9 cellular contexts compared by ENCODE assay signal in the genomic region with DNA sequence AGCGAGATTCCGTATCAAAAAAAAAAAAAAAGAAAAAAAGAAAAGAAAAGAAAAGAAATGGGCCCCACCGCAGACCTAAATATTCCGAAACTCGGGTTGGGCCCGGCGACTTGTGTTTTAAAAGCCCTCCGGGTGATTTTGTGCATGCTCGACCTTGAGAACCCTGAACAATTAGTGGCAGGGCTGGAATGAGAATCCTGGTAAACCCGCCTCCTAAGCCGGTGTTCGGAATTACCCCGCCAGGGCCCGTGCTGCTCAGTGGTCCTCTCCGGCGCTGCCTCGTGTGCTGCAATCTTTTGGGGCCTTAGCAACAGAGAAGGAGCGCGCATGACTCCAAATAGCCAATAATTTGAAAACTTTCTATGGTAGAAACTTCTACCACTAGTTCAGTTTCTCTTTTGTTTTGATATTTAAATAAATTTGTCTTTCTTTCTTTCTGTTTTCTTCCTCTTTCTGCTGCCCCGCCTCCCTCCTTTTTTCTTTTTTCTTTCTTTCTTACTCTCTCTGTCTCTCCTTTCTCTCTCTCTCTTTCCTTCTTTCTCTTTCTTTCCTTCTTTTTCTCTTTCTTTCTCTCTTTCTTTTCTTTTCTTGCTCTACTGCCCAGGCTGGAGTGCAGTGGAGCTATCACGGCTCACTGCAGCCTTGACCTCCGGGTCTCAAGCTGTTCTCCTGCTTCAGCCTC. TPM values are rescaled to one million over a fixed set of nuclear protein-coding genes. Genes with fewer than 3 reads are reported as not detected.
A peak's percentile ranks its signal among the peaks of the same experiment; 100 is the strongest.
DNase-seq lines count a peak whose midpoint lies in the region; ATAC-seq and TF ChIP-seq lines count a peak whose summit lies in the region.
"Had no signal": no experiment of that assay in that cellular context is flagged by ENCODE, and none has a peak within 500 bp of the region (broad histone marks: within the 10 kb centered on the region; RNA-seq: fewer than 3 reads in every experiment).

No MANE protein-coding gene starts in this region.

- H3K79me2 ChIP-seq in OCI-LY1 (ENCODE audit: insufficient read depth, low read length), result no peaks in the 10 kb centered on the region
- no peaks in the 10 kb centered on the region for H3K79me2 ChIP-seq in neural progenitor cell (ENCODE audit: low read depth)

- no peak for TF ChIP-seq CTCF in OCI-LY1 (IDR thresholded peaks at IDR 0.05; ENCODE audit: low read length)
- peak in 4 of 56 donors; percentile 9 to 20 (median 12) for TF ChIP-seq CTCF in dorsolateral prefrontal cortex (IDR thresholded peaks at IDR 0.05 in 54 of 56, conservative IDR thresholded peaks at IDR 0.05 in 2 of 56; ENCODE audit: low read depth in 1 of 56, partially characterized antibody in 56 of 56)
- TF ChIP-seq CTCF in neural progenitor cell (IDR thresholded peaks at IDR 0.05), result no peak

- ATAC-seq in GM19025 (IDR thresholded peaks at IDR 0.05; ENCODE audit: low read depth, unreplicated experiment), result peak; percentile 29

- no peaks in the 10 kb centered on the region for H3K36me3 ChIP-seq in OCI-LY1 (ENCODE audit: insufficient read depth, low read length)
- no peaks in the 10 kb centered on the region for H3K36me3 ChIP-seq in neural progenitor cell

- peaks cover 19% of the 10 kb centered on the region for H3K4me1 ChIP-seq in OCI-LY1 (ENCODE audit: insufficient read depth, low read length, severe bottlenecking)
- H3K4me1 ChIP-seq in neural progenitor cell, result no peaks in the 10 kb centered on the region

- peak overlapping the region; percentile 82 for H3K4me3 Mint-ChIP-seq in neural progenitor cell

- H3K9ac ChIP-seq in OCI-LY1 (ENCODE audit: low read length) (no peak overlapping the region), neural progenitor cell (no peak overlapping the region)

- no peaks in the 10 kb centered on the region for H3K9me3 ChIP-seq in OCI-LY1 (ENCODE audit: low read length)
- H3K9me3 ChIP-seq in neural progenitor cell (ENCODE audit: low read depth), result no peaks in the 10 kb centered on the region

- H3K4me1 Mint-ChIP-seq in neural progenitor cell, result peaks cover 33% of the 10 kb centered on the region

- intact Hi-C loops in dorsolateral prefrontal cortex (cut with DNase I), result no loop called here

- no peaks in the 10 kb centered on the region for H3K9me3 Mint-ChIP-seq in neural progenitor cell

- H3K9me2 ChIP-seq in OCI-LY1 (ENCODE audit: low read depth, low read length), result no peaks in the 10 kb centered on the region

- H3K27ac Mint-ChIP-seq in neural progenitor cell, result no peak overlapping the region

- H3K4me2 ChIP-seq in OCI-LY1 (ENCODE audit: low read length), result 0 out of 2 replicates have a peak overlapping the region, but pooled peaks have one; percentile 26
- H3K4me2 ChIP-seq in neural progenitor cell, result peak overlapping the region; percentile 92

- peak; percentile 63 for DNase-seq in CD1c-positive myeloid dendritic cell (ENCODE audit: extremely low spot score)
- DNase-seq in dorsolateral prefrontal cortex, result peak in 2 of 10 donors; percentile 48
- DNase-seq in neural progenitor cell (ENCODE audit: low spot score), result peak; percentile 71
- DNase-seq in HT-29 (ENCODE audit: low spot score), result no peak
- DNase-seq in NCI-H2227 treated with DMSO at 0.1 percent for 48 hours (lab: John Stamatoyannopoulos, UW), result no peak
- no peak for DNase-seq in NCI-H2029 treated with DMSO at 0.1 percent for 48 hours (lab: John Stamatoyannopoulos, UW)

- H3K36me3 Mint-ChIP-seq in neural progenitor cell, result peaks cover 2% of the 10 kb centered on the region

- H3F3A ChIP-seq in OCI-LY1 (ENCODE audit: insufficient read depth, low read length) (no peaks in the 10 kb centered on the region), neural progenitor cell (ENCODE audit: low read depth) (peaks cover 16% of the 10 kb centered on the region)

- no peak overlapping the region for H3K4me3 ChIP-seq in OCI-LY1 (ENCODE audit: low read depth, low read length, poor library complexity, severe bottlenecking)
- H3K4me3 ChIP-seq in dorsolateral prefrontal cortex, result peak overlapping the region in 55 of 59 donors; percentile 22 to 83 (median 71)
- peak overlapping the region; percentile 64 for H3K4me3 ChIP-seq in neural progenitor cell

- peaks cover 51% of the 10 kb centered on the region for H3K27me3 Mint-ChIP-seq in neural progenitor cell (ENCODE audit: insufficient read depth, low read depth)

- H2AFZ ChIP-seq in OCI-LY1 (ENCODE audit: low read length) (no peak overlapping the region), neural progenitor cell (replicated peaks) (no peak overlapping the region)

- H3K27ac ChIP-seq in OCI-LY1 (ENCODE audit: low read depth, low read length, poor library complexity, severe bottlenecking) (no peak overlapping the region), dorsolateral prefrontal cortex (peak overlapping the region in 46 of 59 donors; percentile 28 to 97 (median 90)), neural progenitor cell (no peak overlapping the region)

- no peaks in the 10 kb centered on the region for H4K20me1 ChIP-seq in OCI-LY1 (ENCODE audit: insufficient read depth, low read length)
- peaks cover 5% of the 10 kb centered on the region for H4K20me1 ChIP-seq in neural progenitor cell (ENCODE audit: low read depth)

- H3K27me3 ChIP-seq in OCI-LY1 (ENCODE audit: insufficient read depth, low read length) (0 out of 2 replicates have a peak, but pooled peaks cover 4% of the 10 kb centered on the region), dorsolateral prefrontal cortex (peaks cover 0 to 27% (median 4%) of the 10 kb centered on the region in 45 donors), neural progenitor cell (peaks cover 74% of the 10 kb centered on the region)

RNA-seq across cellular contexts. Expression of gene GALNT6, which starts 1.5 kb away (rescaled TPM):
- total RNA-seq in dorsolateral prefrontal cortex, result 100 to 1,000 TPM in 1 of 120 experiments, 10 to 100 TPM in 91, 1 to 10 TPM in 28; 3.0 to 100 (median 19.1) TPM
- 1.5 TPM in 1 of 2 replicates, not detected in the other for total RNA-seq in neural progenitor cell (ENCODE audit: low replicate concordance)
- 6.1 and 16.3 TPM in 2 replicates for total RNA-seq in HT-29 (2014; rRNA removed; shearing (Covaris generic))

RNA-seq across cellular contexts. Expression of gene SLC4A8, which starts 31.9 kb away (rescaled TPM):
- total RNA-seq in dorsolateral prefrontal cortex, result 100 to 1,000 TPM in 73 of 120 experiments, 10 to 100 TPM in 47; 45.6 to 158 (median 109) TPM
- total RNA-seq in neural progenitor cell (ENCODE audit: low replicate concordance), result 10.1 and 132 TPM in 2 replicates
- not detected in 2 replicates for total RNA-seq in HT-29 (2014; rRNA removed; shearing (Covaris generic))

RNA-seq across cellular contexts. Expression of gene CELA1, which starts 46.2 kb away (rescaled TPM):
- total RNA-seq in dorsolateral prefrontal cortex, result 1 to 10 TPM in 1 of 120 experiments, not detected in 119; 1.0 TPM
- not detected in 2 replicates for total RNA-seq in neural progenitor cell (ENCODE audit: low replicate concordance)
- not detected in 2 replicates for total RNA-seq in HT-29 (2014; rRNA removed; shearing (Covaris generic))
- total RNA-seq: temporal lobe had no signal

Comparison
In these comparisons a context has a peak if more than half of its experiments do, and no peak if none do; other contexts are left out.
1. DNase-seq: peak in CD1c-positive myeloid dendritic cell (single experiment) and neural progenitor cell (single experiment); none in HT-29 (single experiment), NCI-H2227 treated with DMSO at 0.1 percent for 48 hours (single experiment) and NCI-H2029 treated with DMSO at 0.1 percent for 48 hours (single experiment).
2. H3K27ac ChIP-seq: peak in dorsolateral prefrontal cortex (46 of 59); none in OCI-LY1 (single experiment) and neural progenitor cell (single experiment).
3. RNA of gene SLC4A8, which starts 31.9 kb away (total RNA-seq): 45.6 to 158 TPM in dorsolateral prefrontal cortex and 10.1 to 132 TPM in neural progenitor cell; not detected in HT-29; every median in the first group is over 10 times any median in the second.